ENCODE assay signal across 26 cellular contexts in the genomic region with DNA sequence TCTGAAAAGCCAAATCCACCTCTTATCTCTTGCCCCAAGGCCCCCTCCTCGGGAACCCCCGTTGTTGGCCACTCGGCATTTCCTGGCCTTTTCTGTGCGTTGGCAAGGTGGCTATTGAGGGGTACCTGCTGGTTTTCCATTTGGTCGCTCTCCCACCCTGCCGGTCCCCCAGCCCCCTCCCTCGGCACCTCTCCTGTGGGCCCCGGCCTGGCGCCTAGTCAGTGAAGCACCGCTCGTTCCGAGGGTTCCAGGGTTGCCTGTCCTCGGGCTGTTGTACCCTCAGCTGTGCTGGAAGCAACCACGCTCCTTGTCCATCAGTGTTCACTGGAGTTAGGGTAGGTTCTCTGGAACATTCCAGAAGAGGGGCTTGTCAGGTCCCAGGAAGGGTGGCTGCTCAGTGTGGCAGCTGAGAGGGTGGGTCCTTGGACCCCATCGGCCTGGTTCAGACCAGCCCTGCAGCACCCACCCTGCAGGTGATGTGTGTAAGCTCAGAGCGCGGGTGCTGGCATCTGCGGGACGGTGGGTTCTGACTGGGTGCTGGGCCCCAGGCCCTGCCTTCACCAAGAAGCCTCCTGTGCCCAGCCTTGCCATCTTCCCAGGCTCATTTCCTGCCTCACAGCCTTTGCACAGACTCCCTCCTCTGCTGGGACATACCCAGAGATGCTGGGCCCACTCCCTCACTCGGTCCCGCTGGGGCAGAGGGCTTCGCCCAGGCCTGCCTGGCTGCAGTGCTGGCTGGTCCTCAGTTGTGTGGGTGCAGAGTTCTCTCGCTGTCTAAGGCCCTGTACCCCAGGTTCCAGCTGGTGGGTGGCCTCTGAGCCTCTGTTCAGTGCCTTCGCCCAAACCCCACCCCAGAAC. TPM values are rescaled to one million over a fixed set of nuclear protein-coding genes. Genes with fewer than 3 reads are reported as not detected.
"Had no signal": no experiment of that assay in that cellular context is flagged by ENCODE, and none has a peak within 500 bp of the region (broad histone marks: within the 10 kb centered on the region; RNA-seq: fewer than 3 reads in every experiment).

No MANE protein-coding gene starts in this region.

- H3K4me1 ChIP-seq: pancreas had no signal

- H3K27ac ChIP-seq: esophagus muscularis mucosa, left ventricle myocardium inferior, neutrophil, pancreas, psoas muscle, right atrium auricular region, suprapubic skin, tibial nerve had no signal

- H3K9me3 ChIP-seq: esophagus muscularis mucosa, left ventricle myocardium inferior, neutrophil, pancreas, psoas muscle, right atrium auricular region, stomach, suprapubic skin, tibial nerve had no signal

- H3K36me3 Mint-ChIP-seq: natural killer cell had no signal

- H3K4me3 Mint-ChIP-seq: activated CD4-positive, alpha-beta memory T cell treated with anti-CD3 and anti-CD28 coated beads, Interleukin-2, amount 10 ng/mL, durations not matched to agents 7 days and 5 days; activated CD4-positive, alpha-beta T cell treated with anti-CD3 and anti-CD28 coated beads, Interleukin-2, amount 10 ng/mL, durations not matched to agents 24 days and 14 days; activated naive CD4-positive, alpha-beta T cell treated with anti-CD3 and anti-CD28 coated beads, Interleukin-2, amount 10 ng/mL, durations not matched to agents 7 days and 5 days; activated naive CD8-positive, alpha-beta T cell treated with anti-CD3 and anti-CD28 coated beads, Interleukin-2, amount 50 U/mL, for 24 hours; activated T-cell treated with anti-CD3 and anti-CD28 coated beads, Interleukin-2, amount 50 U/mL, for 72 hours; mesothelial cell of epicardium; natural killer cell; stimulated activated memory B cell treated with anti-CD40 and anti-IgM and Interleukin-4, amounts not matched to agents 10 μg/mL and 1 μg/mL and 100 μg/mL, for 72 hours; T-helper 1 cell treated with Interleukin-12 subunit alpha and Interleukin-12 subunit beta and Interleukin-4 antibody, amounts not matched to agents 30 μg/mL and 1 μg/mL, for 36 hours had no signal

- H3K27me3 Mint-ChIP-seq: activated CD4-positive, alpha-beta memory T cell treated with anti-CD3 and anti-CD28 coated beads, Interleukin-2, amount 10 ng/mL, durations not matched to agents 7 days and 5 days; activated CD4-positive, alpha-beta T cell treated with anti-CD3 and anti-CD28 coated beads, Interleukin-2, amount 10 ng/mL, durations not matched to agents 24 days and 14 days; activated naive CD4-positive, alpha-beta T cell treated with anti-CD3 and anti-CD28 coated beads, Interleukin-2, amount 10 ng/mL, durations not matched to agents 7 days and 5 days; activated naive CD8-positive, alpha-beta T cell treated with anti-CD3 and anti-CD28 coated beads, Interleukin-2, amount 50 U/mL, for 24 hours; stimulated activated memory B cell treated with anti-CD40 and anti-IgM and Interleukin-4, amounts not matched to agents 10 μg/mL and 1 μg/mL and 100 μg/mL, for 72 hours had no signal

- ATAC-seq: activated CD4-positive, CD25-positive, alpha-beta regulatory T cell treated with anti-CD3 and anti-CD28 coated beads, Interleukin-2, amount 50 U/mL, for 24 hours; activated naive CD8-positive, alpha-beta T cell treated with anti-CD3 and anti-CD28 coated beads, Interleukin-2, amount 50 U/mL, for 24 hours; activated T-cell treated with anti-CD3 and anti-CD28 coated beads, Interleukin-2, amount 50 U/mL, for 72 hours; natural killer cell; pancreas; psoas muscle; stimulated activated memory B cell treated with anti-CD40 and anti-IgM and Interleukin-4, amounts not matched to agents 10 μg/mL and 1 μg/mL and 100 μg/mL, for 72 hours had no signal

- H3K27ac Mint-ChIP-seq: activated CD4-positive, alpha-beta memory T cell treated with anti-CD3 and anti-CD28 coated beads, Interleukin-2, amount 10 ng/mL, durations not matched to agents 7 days and 5 days; activated CD4-positive, alpha-beta T cell treated with anti-CD3 and anti-CD28 coated beads, Interleukin-2, amount 10 ng/mL, durations not matched to agents 24 days and 14 days; activated naive CD4-positive, alpha-beta T cell treated with anti-CD3 and anti-CD28 coated beads, Interleukin-2, amount 10 ng/mL, durations not matched to agents 7 days and 5 days; activated naive CD8-positive, alpha-beta T cell treated with anti-CD3 and anti-CD28 coated beads, Interleukin-2, amount 50 U/mL, for 24 hours; activated T-cell treated with anti-CD3 and anti-CD28 coated beads, Interleukin-2, amount 50 U/mL, for 72 hours; mesothelial cell of epicardium; natural killer cell; stimulated activated memory B cell treated with anti-CD40 and anti-IgM and Interleukin-4, amounts not matched to agents 10 μg/mL and 1 μg/mL and 100 μg/mL, for 72 hours; T-helper 1 cell treated with Interleukin-12 subunit alpha and Interleukin-12 subunit beta and Interleukin-4 antibody, amounts not matched to agents 30 μg/mL and 1 μg/mL, for 36 hours had no signal

- H3K4me1 Mint-ChIP-seq: activated CD4-positive, alpha-beta memory T cell treated with anti-CD3 and anti-CD28 coated beads, Interleukin-2, amount 10 ng/mL, durations not matched to agents 7 days and 5 days; activated naive CD4-positive, alpha-beta T cell treated with anti-CD3 and anti-CD28 coated beads, Interleukin-2, amount 10 ng/mL, durations not matched to agents 7 days and 5 days had no signal

- H3K27me3 ChIP-seq: esophagus muscularis mucosa, neutrophil, pancreas, right atrium auricular region, stomach, suprapubic skin, tibial nerve had no signal

- H3K9me3 Mint-ChIP-seq: activated CD4-positive, alpha-beta memory T cell treated with anti-CD3 and anti-CD28 coated beads, Interleukin-2, amount 10 ng/mL, durations not matched to agents 7 days and 5 days; activated CD4-positive, alpha-beta T cell treated with anti-CD3 and anti-CD28 coated beads, Interleukin-2, amount 10 ng/mL, durations not matched to agents 24 days and 14 days; activated naive CD4-positive, alpha-beta T cell treated with anti-CD3 and anti-CD28 coated beads, Interleukin-2, amount 10 ng/mL, durations not matched to agents 7 days and 5 days; activated naive CD8-positive, alpha-beta T cell treated with anti-CD3 and anti-CD28 coated beads, Interleukin-2, amount 50 U/mL, for 24 hours; activated T-cell treated with anti-CD3 and anti-CD28 coated beads, Interleukin-2, amount 50 U/mL, for 72 hours; mesothelial cell of epicardium; natural killer cell; stimulated activated memory B cell treated with anti-CD40 and anti-IgM and Interleukin-4, amounts not matched to agents 10 μg/mL and 1 μg/mL and 100 μg/mL, for 72 hours; T-helper 1 cell treated with Interleukin-12 subunit alpha and Interleukin-12 subunit beta and Interleukin-4 antibody, amounts not matched to agents 30 μg/mL and 1 μg/mL, for 36 hours had no signal

- H3K4me3 ChIP-seq: esophagus muscularis mucosa, left ventricle myocardium inferior, pancreas, psoas muscle, right atrium auricular region, stomach, suprapubic skin, tibial nerve had no signal

- DNase-seq: activated CD4-positive, alpha-beta memory T cell treated with anti-CD3 and anti-CD28 coated beads, Interleukin-2, amount 10 ng/mL, durations not matched to agents 7 days and 5 days; activated CD4-positive, alpha-beta T cell treated with anti-CD3 and anti-CD28 coated beads, Interleukin-2, amount 10 ng/mL, durations not matched to agents 24 days and 14 days; activated effector memory CD4-positive, alpha-beta T cell treated with anti-CD3 and anti-CD28 coated beads, Interleukin-2, amount 50 U/mL, for 16 hours; activated naive CD4-positive, alpha-beta T cell treated with anti-CD3 and anti-CD28 coated beads, Interleukin-2, amount 10 ng/mL, durations not matched to agents 7 days and 5 days; activated naive CD8-positive, alpha-beta T cell treated with anti-CD3 and anti-CD28 coated beads, Interleukin-2, amount 50 U/mL, for 24 hours; activated T-cell treated with anti-CD3 and anti-CD28 coated beads, Interleukin-2, amount 50 U/mL, for 72 hours; central memory CD4-positive, alpha-beta T cell; effector memory CD4-positive, alpha-beta T cell; hippocampal formation; left ventricle myocardium inferior; natural killer cell; pancreas; psoas muscle; stimulated activated CD4-positive, alpha-beta T cell treated with anti-CD3 and anti-CD28 coated beads, Interleukin-1b, Interleukin-23, amount 100 ng/mL, for 48 hours; stomach; T1000 had no signal

RNA-seq across cellular contexts. Expression of a gene that starts 21.3 kb away (rescaled TPM):
- total RNA-seq: skeletal muscle tissue, stomach had no signal
